20 cellular contexts compared by ENCODE assay signal in genomic region chr16:76656951-76657498, GRCh38.
"Had no signal": no experiment of that assay in that cellular context is flagged by ENCODE, and none has a peak within 500 bp of the region (broad histone marks: within the 10 kb centered on the region; RNA-seq: fewer than 3 reads in every experiment).

No MANE protein-coding gene starts in this region.

- H3K9me3 ChIP-seq: colonic mucosa, esophagus squamous epithelium, neutrophil, psoas muscle, testis, transverse colon had no signal

- H3K27ac ChIP-seq: colonic mucosa, esophagus squamous epithelium, neutrophil, psoas muscle, testis, transverse colon had no signal

- H3K4me1 ChIP-seq: colonic mucosa, esophagus squamous epithelium, psoas muscle, testis, transverse colon had no signal

- H3K36me3 ChIP-seq: colonic mucosa, esophagus squamous epithelium, neutrophil, transverse colon had no signal

- DNase-seq: colonic mucosa; dermis blood vessel endothelial cell; esophagus squamous epithelium; foreskin fibroblast; head of caudate nucleus; hippocampal formation; left colon; mammary epithelial cell; naive thymus-derived CD4-positive, alpha-beta T cell; nephron progenitor cell; psoas muscle; retina; stimulated activated CD4-positive, alpha-beta T cell treated with anti-CD3 and anti-CD28 coated beads, Interleukin-2, amount 100 ng/mL, for 24 hours; stimulated activated CD4-positive, alpha-beta T cell treated with anti-CD3 and anti-CD28 coated beads, Interleukin-4, amount 100 ng/mL, for 4 hours; stimulated activated naive B cell treated with anti-CD40 and anti-IgM and Interleukin-4, amounts not matched to agents 10 μg/mL and 1 μg/mL and 100 μg/mL, for 72 hours; stimulated activated naive CD8-positive, alpha-beta T cell treated with anti-CD3 and anti-CD28 coated beads, Interleukin-15, amount 100 ng/mL, for 72 hours; testis; transverse colon had no signal

- ATAC-seq: left colon; naive thymus-derived CD4-positive, alpha-beta T cell; psoas muscle; sciatic nerve; stimulated activated naive B cell treated with anti-CD40 and anti-IgM and Interleukin-4, amounts not matched to agents 10 μg/mL and 1 μg/mL and 100 μg/mL, for 72 hours; stimulated activated naive CD8-positive, alpha-beta T cell treated with anti-CD3 and anti-CD28 coated beads, Interleukin-15, amount 100 ng/mL, for 72 hours had no signal

- H3K27me3 ChIP-seq: colonic mucosa, esophagus squamous epithelium, neutrophil, testis, transverse colon had no signal

- H3K4me3 ChIP-seq: colonic mucosa, esophagus squamous epithelium, psoas muscle, testis, transverse colon had no signal
